In the genomic region with DNA sequence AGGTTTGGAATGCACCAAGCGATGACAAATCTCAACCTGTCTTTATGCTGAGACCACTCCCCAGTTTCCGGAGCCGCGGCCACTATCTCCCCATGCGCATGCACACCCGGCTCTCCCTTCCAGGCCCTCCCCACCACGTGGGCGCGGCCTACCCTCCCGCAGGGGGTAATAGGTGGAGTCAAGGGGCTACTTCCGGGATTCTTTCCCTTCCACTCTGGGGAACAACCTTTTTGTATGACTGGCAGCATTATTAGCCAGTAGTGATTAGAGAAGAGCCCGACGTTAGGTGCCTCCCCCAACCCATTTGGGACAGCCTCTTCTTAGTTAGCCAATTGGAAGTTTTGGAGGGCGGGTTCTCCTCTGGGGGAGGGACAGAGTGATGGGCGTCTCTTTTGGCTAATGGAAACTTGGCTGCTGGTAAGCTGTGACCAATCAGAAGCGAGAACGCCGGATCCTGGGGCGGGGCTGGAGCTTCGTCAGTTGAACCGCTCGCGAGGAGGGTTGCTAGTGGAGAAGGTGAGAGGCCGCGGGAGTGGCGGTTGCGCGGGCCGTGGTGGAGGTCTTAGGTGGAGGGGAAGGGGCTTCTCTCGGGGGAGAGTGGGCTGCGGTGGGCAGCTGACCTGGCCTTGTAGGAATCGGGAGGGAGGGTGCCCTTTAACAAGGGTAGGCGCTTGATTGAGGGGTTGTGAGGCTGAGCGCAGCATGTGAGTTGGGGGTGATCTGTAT, we compare ENCODE assay signal across 8 cellular contexts. TPM values are rescaled to one million over a fixed set of nuclear protein-coding genes. Genes with fewer than 3 reads are reported as not detected.
DNase-seq lines count a peak whose midpoint lies in the region; ATAC-seq and TF ChIP-seq lines count a peak whose summit lies in the region.

A gene with protein sequence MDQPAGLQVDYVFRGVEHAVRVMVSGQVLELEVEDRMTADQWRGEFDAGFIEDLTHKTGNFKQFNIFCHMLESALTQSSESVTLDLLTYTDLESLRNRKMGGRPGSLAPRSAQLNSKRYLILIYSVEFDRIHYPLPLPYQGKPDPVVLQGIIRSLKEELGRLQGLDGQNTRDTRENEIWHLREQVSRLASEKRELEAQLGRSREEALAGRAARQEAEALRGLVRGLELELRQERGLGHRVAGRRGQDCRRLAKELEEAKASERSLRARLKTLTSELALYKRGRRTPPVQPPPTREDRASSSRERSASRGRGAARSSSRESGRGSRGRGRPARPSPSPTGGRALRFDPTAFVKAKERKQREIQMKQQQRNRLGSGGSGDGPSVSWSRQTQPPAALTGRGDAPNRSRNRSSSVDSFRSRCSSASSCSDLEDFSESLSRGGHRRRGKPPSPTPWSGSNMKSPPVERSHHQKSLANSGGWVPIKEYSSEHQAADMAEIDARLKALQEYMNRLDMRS (plus strand): TSS at position 479 of the 726 bp plus-strand sequence. CDS start 7,552 bp downstream, outside the sequence.

- H3K36me3 Mint-ChIP-seq in osteocyte (ENCODE audit: unreplicated experiment), result no peaks in the 10 kb centered on the region

- H3F3A ChIP-seq in SK-N-SH (replicated peaks; ENCODE audit: insufficient read depth), result peaks cover 12% of the 10 kb centered on the region

- H3K4me1 Mint-ChIP-seq in osteocyte (ENCODE audit: unreplicated experiment), result peaks cover 19% of the 10 kb centered on the region

- H3K27me3 ChIP-seq in SK-N-SH (ENCODE audit: insufficient read depth) (no peaks in the 10 kb centered on the region), tibial artery (peaks cover 0 to 27% of the 10 kb centered on the region in 2 donors)

- no peaks in the 10 kb centered on the region for H3K9me3 Mint-ChIP-seq in osteocyte (ENCODE audit: unreplicated experiment)

- no peak for TF ChIP-seq RAD21 in SK-N-SH (IDR thresholded peaks at IDR 0.05; ENCODE audit: low read length)

- H3K4me3 Mint-ChIP-seq in osteocyte (ENCODE audit: unreplicated experiment), result no peak within 1 kb of the TSS

- peaks cover 0 to 12% of the 10 kb centered on the region in 2 experiments; a peak in 1 of 4 replicates for H3K4me1 ChIP-seq in SK-N-SH (ENCODE audit: control insufficient read depth in 1 of 2, insufficient read depth in 2 of 2, low read depth in 1 of 2, low read length in 1 of 2)
- peaks cover 0 to 22% (median 11%) of the 10 kb centered on the region in 4 donors for H3K4me1 ChIP-seq in tibial artery

- DNase-seq in NCI-H1092 (lab: John Stamatoyannopoulos, UW), result peak; percentile 99
- DNase-seq in SK-N-SH, result peak; percentile 95
- peak; percentile 94 for DNase-seq in activated naive CD4-positive, alpha-beta T cell treated with anti-CD3 and anti-CD28 coated beads, Interleukin-2, amount 50 U/mL, for 16 hours
- DNase-seq in head of caudate nucleus, result peak; percentile 93 to 99 (median 97)
- DNase-seq in osteocyte (ENCODE audit: extremely low spot score, unreplicated experiment), result peak; percentile 98
- DNase-seq in tibial artery, result peak; percentile 95 to 98

- H3K4me2 ChIP-seq in SK-N-SH, result peak within 1 kb of the TSS; percentile 82

- WGBS in SK-N-SH (ENCODE audit: low lambda C conversion rate), result 0% methylated on average over 32 of the region's 34 CpGs

- H3K27ac Mint-ChIP-seq in osteocyte (ENCODE audit: unreplicated experiment), result no peak within 1 kb of the TSS

- peak; percentile 96 for ATAC-seq in HG02588 (IDR thresholded peaks at IDR 0.05; ENCODE audit: unreplicated experiment)

- H3K27me3 Mint-ChIP-seq in osteocyte (ENCODE audit: unreplicated experiment), result peaks cover 13% of the 10 kb centered on the region

- no peaks in the 10 kb centered on the region for H3K36me3 ChIP-seq in SK-N-SH (replicated peaks in 1 of 2; ENCODE audit: control insufficient read depth in 1 of 2, insufficient read depth in 2 of 2, low read length in 1 of 2)
- H3K36me3 ChIP-seq in tibial artery, result peaks cover 0 to 8% (median 0%) of the 10 kb centered on the region in 3 donors

- POLR2A ChIA-PET in SK-N-SH (lab: Yijun Ruan, JAX), result interaction anchor here (0.6 to 1.0 kb wide), 3 partner anchors 26 to 132 kb away, joined by 3 to 5 read pairs (median 3); a partner anchor contains a TSS

- intact Hi-C loops in head of caudate nucleus (cut with DNase I), result no loop called here
- intact Hi-C loops in tibial artery (cut with DNase I; ENCODE audit: low total_unique reads), result loop anchor here (10.0 kb wide), 1 partner anchor 70 kb away; no protein-coding TSS in a partner anchor

- peak within 1 kb of the TSS; percentile 92 for H2AFZ ChIP-seq in SK-N-SH (ENCODE audit: low read depth)

- CTCF ChIA-PET in SK-N-SH (lab: Yijun Ruan, JAX), result interaction anchor here (1.0 to 1.4 kb wide), 4 partner anchors 20 to 111 kb away, joined by 3 to 5 read pairs (median 3); no protein-coding TSS in a partner anchor

- peaks cover 19% of the 10 kb centered on the region for H3K79me2 ChIP-seq in SK-N-SH (ENCODE audit: insufficient read depth)

- H3K4me3 ChIP-seq in GM08714 (ENCODE audit: low read length) (peak within 1 kb of the TSS; percentile 90), SK-N-SH (ENCODE audit: low read depth in 2 of 2, low read length in 1 of 2) (peak within 1 kb of the TSS; percentile 73 to 84), tibial artery (peak within 1 kb of the TSS; percentile 74 to 85)

- H3K9me2 ChIP-seq in SK-N-SH, result no peaks in the 10 kb centered on the region

- TF ChIP-seq CTCF in SK-N-SH (IDR thresholded peaks at IDR 0.05), result no peak
- no peak for TF ChIP-seq CTCF in osteocyte (IDR thresholded peaks at IDR 0.05)
- peak in 1 of 2 experiments; percentile 10 for TF ChIP-seq CTCF in tibial artery (IDR thresholded peaks at IDR 0.05)

- H3K9ac ChIP-seq in SK-N-SH, result peak within 1 kb of the TSS; percentile 74

- no peaks in the 10 kb centered on the region for H3K9me3 ChIP-seq in SK-N-SH
- H3K9me3 ChIP-seq in tibial artery, result no peaks in the 10 kb centered on the region

- H3K27ac ChIP-seq in SK-N-SH (ENCODE audit: low read depth in 2 of 2, low read length in 1 of 2) (peak within 1 kb of the TSS; percentile 35 to 56), tibial artery (peak within 1 kb of the TSS; percentile 76 to 82)

- H4K20me1 ChIP-seq in SK-N-SH (ENCODE audit: insufficient read depth), result no peaks in the 10 kb centered on the region

- TF ChIP-seq EP300 in SK-N-SH (IDR thresholded peaks at IDR 0.05; ENCODE audit: borderline replicate concordance in 1 of 2, low read depth in 1 of 2, low read length in 1 of 2), result no peak

TF ChIP-seq in SK-N-SH, 30 proteins besides CTCF, POLR2A, EP300 and RAD21 (continues in another document):
- no peak for TF ChIP-seq NFIC (IDR thresholded peaks at IDR 0.05; ENCODE audit: borderline replicate concordance)
- TF ChIP-seq POLR2AphosphoS5 (IDR thresholded peaks at IDR 0.05; ENCODE audit: low read depth, low read length), result peak; percentile 91
- TF ChIP-seq MEF2A (IDR thresholded peaks at IDR 0.05; ENCODE audit: borderline replicate concordance, low read depth), result no peak
- TF ChIP-seq, protein P1, sequence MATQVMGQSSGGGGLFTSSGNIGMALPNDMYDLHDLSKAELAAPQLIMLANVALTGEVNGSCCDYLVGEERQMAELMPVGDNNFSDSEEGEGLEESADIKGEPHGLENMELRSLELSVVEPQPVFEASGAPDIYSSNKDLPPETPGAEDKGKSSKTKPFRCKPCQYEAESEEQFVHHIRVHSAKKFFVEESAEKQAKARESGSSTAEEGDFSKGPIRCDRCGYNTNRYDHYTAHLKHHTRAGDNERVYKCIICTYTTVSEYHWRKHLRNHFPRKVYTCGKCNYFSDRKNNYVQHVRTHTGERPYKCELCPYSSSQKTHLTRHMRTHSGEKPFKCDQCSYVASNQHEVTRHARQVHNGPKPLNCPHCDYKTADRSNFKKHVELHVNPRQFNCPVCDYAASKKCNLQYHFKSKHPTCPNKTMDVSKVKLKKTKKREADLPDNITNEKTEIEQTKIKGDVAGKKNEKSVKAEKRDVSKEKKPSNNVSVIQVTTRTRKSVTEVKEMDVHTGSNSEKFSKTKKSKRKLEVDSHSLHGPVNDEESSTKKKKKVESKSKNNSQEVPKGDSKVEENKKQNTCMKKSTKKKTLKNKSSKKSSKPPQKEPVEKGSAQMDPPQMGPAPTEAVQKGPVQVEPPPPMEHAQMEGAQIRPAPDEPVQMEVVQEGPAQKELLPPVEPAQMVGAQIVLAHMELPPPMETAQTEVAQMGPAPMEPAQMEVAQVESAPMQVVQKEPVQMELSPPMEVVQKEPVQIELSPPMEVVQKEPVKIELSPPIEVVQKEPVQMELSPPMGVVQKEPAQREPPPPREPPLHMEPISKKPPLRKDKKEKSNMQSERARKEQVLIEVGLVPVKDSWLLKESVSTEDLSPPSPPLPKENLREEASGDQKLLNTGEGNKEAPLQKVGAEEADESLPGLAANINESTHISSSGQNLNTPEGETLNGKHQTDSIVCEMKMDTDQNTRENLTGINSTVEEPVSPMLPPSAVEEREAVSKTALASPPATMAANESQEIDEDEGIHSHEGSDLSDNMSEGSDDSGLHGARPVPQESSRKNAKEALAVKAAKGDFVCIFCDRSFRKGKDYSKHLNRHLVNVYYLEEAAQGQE (IDR thresholded peaks at IDR 0.05; ENCODE audit: low read depth, low read length), result no peak
- no peak for TF ChIP-seq EZH2phosphoT487 (IDR thresholded peaks at IDR 0.05; ENCODE audit: borderline replicate concordance, low read depth)
- TF ChIP-seq TCF12 (IDR thresholded peaks at IDR 0.05), result no peak
- TF ChIP-seq, protein P2, sequence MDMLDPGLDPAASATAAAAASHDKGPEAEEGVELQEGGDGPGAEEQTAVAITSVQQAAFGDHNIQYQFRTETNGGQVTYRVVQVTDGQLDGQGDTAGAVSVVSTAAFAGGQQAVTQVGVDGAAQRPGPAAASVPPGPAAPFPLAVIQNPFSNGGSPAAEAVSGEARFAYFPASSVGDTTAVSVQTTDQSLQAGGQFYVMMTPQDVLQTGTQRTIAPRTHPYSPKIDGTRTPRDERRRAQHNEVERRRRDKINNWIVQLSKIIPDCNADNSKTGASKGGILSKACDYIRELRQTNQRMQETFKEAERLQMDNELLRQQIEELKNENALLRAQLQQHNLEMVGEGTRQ (IDR thresholded peaks at IDR 0.05; ENCODE audit: borderline replicate concordance, low read depth, low read length), result no peak; the same call in 1 of the 2 replicates
- TF ChIP-seq, protein P3, sequence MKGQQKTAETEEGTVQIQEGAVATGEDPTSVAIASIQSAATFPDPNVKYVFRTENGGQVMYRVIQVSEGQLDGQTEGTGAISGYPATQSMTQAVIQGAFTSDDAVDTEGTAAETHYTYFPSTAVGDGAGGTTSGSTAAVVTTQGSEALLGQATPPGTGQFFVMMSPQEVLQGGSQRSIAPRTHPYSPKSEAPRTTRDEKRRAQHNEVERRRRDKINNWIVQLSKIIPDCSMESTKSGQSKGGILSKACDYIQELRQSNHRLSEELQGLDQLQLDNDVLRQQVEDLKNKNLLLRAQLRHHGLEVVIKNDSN (IDR thresholded peaks at IDR 0.05; ENCODE audit: borderline replicate concordance, low read depth), result peak; percentile 79; the same call in 1 of the 2 replicates
- TF ChIP-seq GABPA (IDR thresholded peaks at IDR 0.05; ENCODE audit: low read depth), result peak; percentile 69
- peak; percentile 47; the same call in 1 of the 2 replicates for TF ChIP-seq SIN3A (IDR thresholded peaks at IDR 0.05; ENCODE audit: borderline replicate concordance, low read depth, low read length)
- no peak for TF ChIP-seq FOXM1 (IDR thresholded peaks at IDR 0.05; ENCODE audit: low read depth)

RNA-seq across cellular contexts. Expression of the gene that starts here (rescaled TPM):
- polyA plus RNA-seq in SK-N-SH (2012; rRNA removed), result 6.8 and 7.6 TPM in 2 replicates
- 2.4 and 4.4 TPM in 2 replicates for polyA plus RNA-seq in SK-N-SH (2012; cell fraction: cytosol; rRNA removed)
- polyA plus RNA-seq in SK-N-SH (2012; cell fraction: nucleus; rRNA removed), result 17.0 and 20.6 TPM in 2 replicates
- total RNA-seq in osteocyte, result 12.4 and 13.8 TPM in 2 replicates

Comparison
In these comparisons a context has a peak if more than half of its experiments do, and no peak if none do; other contexts are left out.
1. Peak in every context shown above with its lines: DNase-seq, ATAC-seq, H3K4me3 ChIP-seq and H3K27ac ChIP-seq.